ENCODE assay signal across 7 cellular contexts in the genomic region with DNA sequence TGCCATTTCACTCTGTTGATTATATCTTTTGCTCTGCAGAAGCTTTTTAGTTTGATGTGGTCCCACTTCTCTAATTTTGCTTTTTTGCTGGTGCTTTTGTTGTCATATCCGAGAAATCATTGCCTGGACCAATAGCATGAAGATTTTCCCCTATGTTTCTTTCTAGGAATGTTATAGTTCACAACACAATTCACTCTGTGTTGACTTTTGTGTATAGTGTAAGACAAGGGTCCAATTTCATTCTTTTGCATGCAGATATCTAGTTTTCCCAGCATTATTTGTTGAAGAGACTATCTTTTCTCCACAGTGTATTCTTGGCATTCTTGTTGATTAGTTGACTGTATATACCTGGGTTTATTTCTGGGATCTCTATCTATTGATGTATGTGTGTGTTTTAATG. TPM values are rescaled to one million over a fixed set of nuclear protein-coding genes. Genes with fewer than 3 reads are reported as not detected.
"Had no signal": no experiment of that assay in that cellular context is flagged by ENCODE, and none has a peak within 500 bp of the region (broad histone marks: within the 10 kb centered on the region; RNA-seq: fewer than 3 reads in every experiment).

No MANE protein-coding gene starts in this region.

- DNase-seq: GDM1, GF-D8 had no signal

- H3K4me3 ChIP-seq: GM12878 had no signal

- ATAC-seq: GM12878 had no signal

- FAIRE-seq: GM12878, GM12891, GM12892, GM18507, GM19239 had no signal

RNA-seq across cellular contexts. Expression of gene CPE, which starts 8.3 kb away (rescaled TPM):
- total RNA-seq: GM12878 had no signal
